Comparison of ENCODE assay signal across 24 cellular contexts in genomic region chr11:115385211-115385610, GRCh38.
"Had no signal": no experiment of that assay in that cellular context is flagged by ENCODE, and none has a peak within 500 bp of the region (broad histone marks: within the 10 kb centered on the region; RNA-seq: fewer than 3 reads in every experiment).

No MANE protein-coding gene starts in this region.

- FAIRE-seq: K562 had no signal

- H3K4me1 ChIP-seq: Peyer's patch, SJCRH30 had no signal

- H3K4me3 ChIP-seq: K562, Peyer's patch, SJCRH30 had no signal

- H3K36me3 ChIP-seq: Peyer's patch, SJCRH30 had no signal

- ATAC-seq: activated CD8-positive, alpha-beta memory T cell treated with anti-CD3 and anti-CD28 coated beads, Interleukin-2, amount 10 ng/mL, durations not matched to agents 7 days and 5 days; K562; T-helper 17 cell; WTC11 had no signal

- H3K9me3 ChIP-seq: Peyer's patch, SJCRH30 had no signal

- DNase-seq: activated CD4-positive, alpha-beta T cell treated with anti-CD3 and anti-CD28 coated beads for 48 hours; activated CD4-positive, alpha-beta T cell treated with anti-CD3 and anti-CD28 coated beads, Interleukin-2, amount 50 U/mL, for 48 hours; activated CD4-positive, CD25-positive, alpha-beta regulatory T cell treated with anti-CD3 and anti-CD28 coated beads, Interleukin-2, amount 50 U/mL, for 72 hours; activated CD8-positive, alpha-beta memory T cell treated with anti-CD3 and anti-CD28 coated beads, Interleukin-2, amount 10 ng/mL, durations not matched to agents 7 days and 5 days; activated effector memory CD4-positive, alpha-beta T cell treated with Interleukin-2 at 50 U/mL for 16 hours; activated naive CD4-positive, alpha-beta T cell treated with Interleukin-2 at 50 U/mL for 16 hours; activated T-cell treated with anti-CD3 and anti-CD28 coated beads, Interleukin-2, amount 50 U/mL, for 24 hours; amygdala; Karpas-422; NCI-H1048; NCI-H146; NCI-H187 treated with DMSO at 0.1 percent for 48 hours; NCI-H2081 treated with DMSO at 0.1 percent for 48 hours; NCI-H226; NCI-H510A; NCI-H526 treated with DMSO at 0.1 percent for 48 hours; Peyer's patch; Right ventricle myocardium superior; SJCRH30; T-helper 17 cell; T-helper 9 cell had no signal

- H3K27ac ChIP-seq: Peyer's patch, RWPE1, SJCRH30 had no signal

- H3K27me3 ChIP-seq: Peyer's patch, SJCRH30 had no signal
